ENCODE assay signal across 8 cellular contexts in genomic region chr2:55050133-55050994, GRCh38. TPM values are rescaled to one million over a fixed set of nuclear protein-coding genes. Genes with fewer than 3 reads are reported as not detected.
DNase-seq lines count a peak whose midpoint lies in the region; ATAC-seq and TF ChIP-seq lines count a peak whose summit lies in the region.

Gene RTN4 (minus strand): TSS chr2:55050451. CDS start chr2:55050300, 151 bp downstream.

- no peaks in the 10 kb centered on the region for H3K9me3 ChIP-seq in Panc1 (ENCODE audit: control insufficient read depth, insufficient read depth, low read depth, low read length)
- H3K9me3 ChIP-seq in esophagus (ENCODE audit: control insufficient read depth in 2 of 2, insufficient read depth in 1 of 2, low read depth in 1 of 2, low read length in 1 of 2): no peaks in the 10 kb centered on the region
- H3K9me3 ChIP-seq in mucosa of stomach (ENCODE audit: control insufficient read depth, low read length): no peaks in the 10 kb centered on the region

- WGBS in esophagus, 2 donors: 1% methylated on average over 49 to 61 of the region's 61 CpGs

- H3K4me1 ChIP-seq in Panc1 (ENCODE audit: control insufficient read depth, insufficient read depth, low read length) (peaks cover 27% of the 10 kb centered on the region), esophagus (ENCODE audit: control insufficient read depth in 2 of 2, insufficient read depth in 2 of 2, low read length in 1 of 2) (no peaks in the 10 kb centered on the region), mucosa of stomach (ENCODE audit: control insufficient read depth, insufficient read depth, low read length) (no peaks in the 10 kb centered on the region)

- H3K36me3 ChIP-seq in Panc1 (ENCODE audit: control insufficient read depth, insufficient read depth, low read length): peaks cover 6% of the 10 kb centered on the region
- H3K36me3 ChIP-seq in esophagus (ENCODE audit: control insufficient read depth in 2 of 2, insufficient read depth in 2 of 2, low read length in 1 of 2): no peaks in the 10 kb centered on the region
- H3K36me3 ChIP-seq in mucosa of stomach (ENCODE audit: control insufficient read depth, insufficient read depth, low read length): no peaks in the 10 kb centered on the region

- no peak for TF ChIP-seq CTCF in Panc1 (IDR thresholded peaks at IDR 0.05)

- DNase-seq in DMS53 treated with DMSO at 0.1 percent for 48 hours (lab: John Stamatoyannopoulos, UW; ENCODE audit: unreplicated experiment) (peak; percentile 98), KG1 (lab: John Stamatoyannopoulos, UW) (peak; percentile 94), Panc1 (ENCODE audit: low read depth, low spot score) (peak; percentile 98)
- peak; percentile 97 for DNase-seq in activated T-cell treated with anti-CD3 and anti-CD28 coated beads, Interleukin-2, amount 50 U/mL, for 4 hours
- DNase-seq in stimulated activated CD8-positive, alpha-beta memory T cell treated with anti-CD3 and anti-CD28 coated beads, Interleukin-7, amount 100 ng/mL, for 1 hour (ENCODE audit: low read depth in 2 of 2): peak; percentile 94 to 96

- ATAC-seq in GM21723 (IDR thresholded peaks at IDR 0.05; ENCODE audit: unreplicated experiment) (peak; percentile 80), Panc1 (peak; percentile 85)
- peak; percentile 88 to 89 for ATAC-seq in activated T-cell treated with anti-CD3 and anti-CD28 coated beads, Interleukin-2, amount 50 U/mL, for 4 hours

- no peaks in the 10 kb centered on the region for H3K27me3 Mint-ChIP-seq in activated T-cell treated with anti-CD3 and anti-CD28 coated beads, Interleukin-2, amount 50 U/mL, for 4 hours (ENCODE audit: low read depth)

- peak within 1 kb of the TSS; percentile 65 to 84 for H3K4me3 ChIP-seq in Panc1 (ENCODE audit: low read depth in 2 of 2, low read length in 2 of 2)
- H3K4me3 ChIP-seq in esophagus (ENCODE audit: low read depth in 1 of 2, low read length in 2 of 2): peak within 1 kb of the TSS; percentile 68 to 83
- H3K4me3 ChIP-seq in mucosa of stomach (ENCODE audit: low read length): peak within 1 kb of the TSS; percentile 95

- H3K9ac ChIP-seq in mucosa of stomach (ENCODE audit: low read length): peak within 1 kb of the TSS; percentile 98

- no peaks in the 10 kb centered on the region for H3K36me3 Mint-ChIP-seq in activated T-cell treated with anti-CD3 and anti-CD28 coated beads, Interleukin-2, amount 50 U/mL, for 4 hours (ENCODE audit: insufficient read depth)

- H3K27ac ChIP-seq in Panc1 (ENCODE audit: low read length) (peak within 1 kb of the TSS; percentile 100), esophagus (ENCODE audit: low read depth in 2 of 2, low read length in 1 of 2) (peak within 1 kb of the TSS; percentile 93 to 99)

- H3K9me3 Mint-ChIP-seq in activated T-cell treated with anti-CD3 and anti-CD28 coated beads, Interleukin-2, amount 50 U/mL, for 4 hours: no peaks in the 10 kb centered on the region

- H3K4me1 Mint-ChIP-seq in activated T-cell treated with anti-CD3 and anti-CD28 coated beads, Interleukin-2, amount 50 U/mL, for 4 hours (ENCODE audit: low read depth): peaks cover 60% of the 10 kb centered on the region

- peak within 1 kb of the TSS; percentile 100 for H3K4me3 Mint-ChIP-seq in activated T-cell treated with anti-CD3 and anti-CD28 coated beads, Interleukin-2, amount 50 U/mL, for 4 hours

- no TSS peak for BruUV-seq in Panc1 (replicated peaks; lab: Mats Ljungman, UMichigan)

- CTCF ChIA-PET in Panc1 (lab: Charles Lee): interaction anchor here (0.6 to 1.6 kb wide), 2 partner anchors 151 to 366 kb away, joined by 3 to 7 read pairs; no protein-coding TSS in a partner anchor

- intact Hi-C loops in Panc1 (cut with micrococcal nuclease; ENCODE audit: unreplicated experiment): loop anchor here (5.0 kb wide), 1 partner anchor 57 kb away; no protein-coding TSS in a partner anchor

- H3K27me3 ChIP-seq in Panc1 (ENCODE audit: control insufficient read depth, insufficient read depth, low read length): no peaks in the 10 kb centered on the region
- H3K27me3 ChIP-seq in esophagus (ENCODE audit: control insufficient read depth in 1 of 2, insufficient read depth in 2 of 2, low read length in 2 of 2): no peaks in the 10 kb centered on the region
- H3K27me3 ChIP-seq in mucosa of stomach (ENCODE audit: control insufficient read depth, insufficient read depth, low read length): no peaks in the 10 kb centered on the region

- POLR2A ChIA-PET in Panc1 (lab: Charles Lee): interaction anchor here (0.5 to 1.2 kb wide), 17 partner anchors 10 to 449 kb away, joined by 3 to 7 read pairs (median 4); no protein-coding TSS in a partner anchor

- in situ Hi-C loops in Panc1 (cut with HindIII; ENCODE audit: low pct_unique_long_range_greater_than_20kb, low sequenced_read_pairs): no loop called here

RNA-seq across cellular contexts. Expression of gene RTN4, which starts in this region (rescaled TPM):
- 513 TPM for total RNA-seq in Panc1 (2021; ENCODE audit: unreplicated experiment)
- polyA plus RNA-seq in Panc1 (2012; ENCODE audit: insufficient read length): 447 TPM
- 10 to 100 TPM; 71.4 to 75.9 (median 73.6) TPM for total RNA-seq in activated T-cell treated with anti-CD3 and anti-CD28 coated beads, Interleukin-2, amount 50 U/mL, for 4 hours
- 100 to 1,000 TPM; 116 to 121 TPM for polyA plus RNA-seq in esophagus

Comparison
In these comparisons a context has a peak if more than half of its experiments do, and no peak if none do; other contexts are left out.
1. Peak in every context shown above with its lines: DNase-seq, ATAC-seq, H3K4me3 ChIP-seq and H3K27ac ChIP-seq.